Comparison of ENCODE assay signal across 7 cellular contexts in the genomic region with DNA sequence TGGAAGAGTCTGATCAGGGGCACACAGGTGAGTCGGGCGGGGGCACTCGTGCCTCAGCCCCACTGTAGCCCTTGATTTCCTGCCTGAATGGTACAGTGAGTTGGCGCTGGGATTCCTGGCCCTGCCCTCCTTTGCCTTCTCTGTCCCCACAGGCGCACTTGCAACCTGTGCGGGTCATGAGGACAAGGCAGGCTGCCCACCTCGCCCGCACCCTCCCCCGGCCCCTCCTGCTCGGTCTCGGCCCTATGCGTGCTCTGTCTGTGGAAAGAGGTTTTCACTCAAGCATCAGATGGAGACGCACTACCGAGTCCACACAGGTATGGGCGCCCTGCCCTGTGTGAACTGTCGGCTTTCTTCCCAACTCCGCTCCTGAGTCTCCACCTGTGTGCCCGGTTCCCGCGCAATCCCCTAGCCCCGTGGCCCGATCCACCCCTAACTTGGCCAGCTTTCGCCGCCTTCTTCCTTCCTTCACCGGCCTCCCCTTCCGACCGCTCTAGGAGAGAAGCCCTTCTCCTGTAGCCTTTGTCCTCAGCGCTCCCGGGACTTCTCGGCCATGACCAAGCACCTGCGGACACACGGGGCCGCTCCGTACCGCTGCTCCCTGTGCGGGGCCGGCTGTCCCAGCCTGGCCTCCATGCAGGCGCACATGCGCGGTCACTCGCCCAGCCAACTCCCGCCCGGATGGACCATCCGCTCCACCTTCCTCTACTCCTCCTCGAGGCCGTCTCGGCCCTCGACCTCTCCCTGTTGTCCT. TPM values are rescaled to one million over a fixed set of nuclear protein-coding genes. Genes with fewer than 3 reads are reported as not detected.
A peak's percentile ranks its signal among the peaks of the same experiment; 100 is the strongest.
DNase-seq lines count a peak whose midpoint lies in the region; ATAC-seq and TF ChIP-seq lines count a peak whose summit lies in the region.

No MANE protein-coding gene starts in this region.

- peak overlapping the region; percentile 72 for H3K4me3 ChIP-seq in IMR-90 (ENCODE audit: insufficient read depth, low read depth, low read length)

- peak overlapping the region; percentile 59 for H3K27ac ChIP-seq in IMR-90 (ENCODE audit: insufficient read depth, low read length)

- H3K79me1 ChIP-seq in IMR-90 (ENCODE audit: low read depth in 1 of 2, low read length in 2 of 2), result peaks cover 4 to 31% of the 10 kb centered on the region in 2 experiments; a peak in 2 of 4 replicates

- H3K56ac ChIP-seq in IMR-90 (ENCODE audit: extremely low read depth, insufficient read depth, low read length), result no peak overlapping the region; the same call in 1 of the 2 replicates

- POLR2A ChIA-PET in IMR-90 (lab: Charles Lee; ENCODE audit: unreplicated experiment), result no interaction called here

- TF ChIP-seq CTCF in IMR-90 (conservative IDR thresholded peaks at IDR 0.05; ENCODE audit: low read depth, low read length), result no peak
- TF ChIP-seq CTCF in progenitor cell of endocrine pancreas (IDR thresholded peaks at IDR 0.05; ENCODE audit: unreplicated experiment), result no peak

- H3K4me2 ChIP-seq in IMR-90 (ENCODE audit: low read depth, low read length), result peak overlapping the region; percentile 75

- peak overlapping the region; percentile 84 for H2AK9ac ChIP-seq in IMR-90 (replicated peaks; ENCODE audit: low read depth, low read length, poor library complexity)

- no peaks in the 10 kb centered on the region; the same call in 1 of the 2 replicates for H3K9me1 ChIP-seq in IMR-90 (ENCODE audit: insufficient read depth, low read length)

- peak overlapping the region; percentile 82 for H3K4me3 Mint-ChIP-seq in progenitor cell of endocrine pancreas (ENCODE audit: low read depth)

- peaks cover 21% of the 10 kb centered on the region for H3K4me1 Mint-ChIP-seq in progenitor cell of endocrine pancreas (ENCODE audit: low read depth)

- in situ Hi-C loops in IMR-90 (cut with MboI; ENCODE audit: low sequenced_read_pairs), result loop anchor here (5.0 kb wide), 1 partner anchor 169 kb away; a partner anchor contains a TSS

- no peak for TF ChIP-seq RAD21 in IMR-90 (IDR thresholded peaks at IDR 0.05; ENCODE audit: low read length)

- BruUV-seq in IMR-90 (replicated peaks; lab: Mats Ljungman, UMichigan), result no TSS peak

- ATAC-seq in IMR-90 (ENCODE audit: low read depth) (peak; percentile 22), left ventricle myocardium superior (peak; percentile 55), HG03196 (IDR thresholded peaks at IDR 0.05; ENCODE audit: unreplicated experiment) (no peak)
- no peak for ATAC-seq in activated naive CD4-positive, alpha-beta T cell treated with anti-CD3 and anti-CD28 coated beads, Interleukin-2, amount 50 U/mL, for 72 hours

- H4K91ac ChIP-seq in IMR-90 (ENCODE audit: insufficient read depth, low read depth, low read length), result peak overlapping the region; percentile 74; the same call in 1 of the 2 replicates

- H2AFZ ChIP-seq in IMR-90 (replicated peaks; ENCODE audit: low read length, poor library complexity), result peak overlapping the region; percentile 99

- no peaks in the 10 kb centered on the region for H3K9me3 ChIP-seq in IMR-90 (ENCODE audit: control insufficient read depth, insufficient read depth, low read length)

- intact Hi-C loops in IMR-90 (cut with micrococcal nuclease), result loop anchor here (2.0 kb wide), 2 partner anchors 29 to 71 kb away; a partner anchor contains a TSS
- intact Hi-C loops in left ventricle myocardium superior (cut with micrococcal nuclease), result no loop called here

- H2AK5ac ChIP-seq in IMR-90 (ENCODE audit: low read depth, low read length), result peak overlapping the region; percentile 68

- H3K23ac ChIP-seq in IMR-90 (ENCODE audit: low read depth, low read length), result peak overlapping the region; percentile 55

- peak overlapping the region; percentile 57 for H3K9ac ChIP-seq in IMR-90 (ENCODE audit: low read depth, low read length)

- H4K8ac ChIP-seq in IMR-90 (ENCODE audit: low read depth in 2 of 2, low read length in 2 of 2), result peak overlapping the region; percentile 73 to 87

- H3K27me3 ChIP-seq in IMR-90 (ENCODE audit: control insufficient read depth, insufficient read depth, low read length), result no peaks in the 10 kb centered on the region

- H4K5ac ChIP-seq in IMR-90 (ENCODE audit: low read depth, low read length), result peak overlapping the region; percentile 43

- H3K36me3 ChIP-seq in IMR-90 (ENCODE audit: control insufficient read depth, insufficient read depth, low read length), result peaks cover 6% of the 10 kb centered on the region; the same call in 1 of the 2 replicates

- H3K27me3 Mint-ChIP-seq in progenitor cell of endocrine pancreas, result no peaks in the 10 kb centered on the region

- no peak overlapping the region for H2BK20ac ChIP-seq in IMR-90 (ENCODE audit: low read depth, low read length)

- H2BK120ac ChIP-seq in IMR-90 (ENCODE audit: low read depth, low read length), result peak overlapping the region; percentile 12

- H3K4ac ChIP-seq in IMR-90 (ENCODE audit: low read depth, low read length), result peak overlapping the region; percentile 91

- CTCF ChIA-PET in IMR-90 (lab: Yijun Ruan, JAX), result no interaction called here

- peaks cover 14% of the 10 kb centered on the region for H3K4me1 ChIP-seq in IMR-90 (ENCODE audit: control insufficient read depth, insufficient read depth, low read length)

- H3K36me3 Mint-ChIP-seq in activated naive CD4-positive, alpha-beta T cell treated with anti-CD3 and anti-CD28 coated beads, Interleukin-2, amount 50 U/mL, for 72 hours, result peaks cover 39% of the 10 kb centered on the region in 2 donors
- H3K36me3 Mint-ChIP-seq in progenitor cell of endocrine pancreas (ENCODE audit: insufficient read depth), result peaks cover 1% of the 10 kb centered on the region

- H2BK15ac ChIP-seq in IMR-90 (ENCODE audit: low read depth, low read length), result no peak overlapping the region; the same call in 2 of the 3 replicates

- DNase-seq in IMR-90 (peak; percentile 30), left ventricle myocardium superior (peak; percentile 83), progenitor cell of endocrine pancreas (ENCODE audit: low spot score, unreplicated experiment) (peak; percentile 50), superior temporal gyrus (ENCODE audit: extremely low spot score) (no peak)
- no peak for DNase-seq in activated naive CD4-positive, alpha-beta T cell treated with anti-CD3 and anti-CD28 coated beads, Interleukin-2, amount 50 U/mL, for 72 hours (ENCODE audit: low spot score in 2 of 2)

- H3K9me3 Mint-ChIP-seq in activated naive CD4-positive, alpha-beta T cell treated with anti-CD3 and anti-CD28 coated beads, Interleukin-2, amount 50 U/mL, for 72 hours, result peaks cover 0 to 4% of the 10 kb centered on the region in 2 donors
- H3K9me3 Mint-ChIP-seq in progenitor cell of endocrine pancreas (ENCODE audit: low read depth), result no peaks in the 10 kb centered on the region

- 8% methylated on average over 37 of the region's 48 CpGs; no CpG with 5 or more reads in 1 of the 2 experiments for WGBS in IMR-90 (ENCODE audit: extremely low coverage in 2 of 2, insufficient read length in 1 of 2), 2 experiments

- H3K27ac Mint-ChIP-seq in activated naive CD4-positive, alpha-beta T cell treated with anti-CD3 and anti-CD28 coated beads, Interleukin-2, amount 50 U/mL, for 72 hours, result peak overlapping the region; percentile 93 to 97
- H3K27ac Mint-ChIP-seq in progenitor cell of endocrine pancreas, result peak overlapping the region; percentile 97

- peaks cover 16% of the 10 kb centered on the region for H4K20me1 ChIP-seq in IMR-90 (ENCODE audit: insufficient read depth, low read length)

- H3K14ac ChIP-seq in IMR-90 (replicated peaks; ENCODE audit: low read depth, low read length), result peak overlapping the region; percentile 81; the same call in 1 of the 2 replicates

- peak overlapping the region; percentile 32 for H2BK5ac ChIP-seq in IMR-90 (ENCODE audit: low read depth, low read length, poor library complexity, severe bottlenecking)

- dilution Hi-C loops in IMR-90 (cut with HindIII; ENCODE audit: low sequenced_read_pairs, unreplicated experiment), result no loop called here

- H3K18ac ChIP-seq in IMR-90 (ENCODE audit: low read depth, low read length), result no peak overlapping the region

- peak; percentile 23 for TF ChIP-seq POLR2A in GM15510 (IDR thresholded peaks at IDR 0.05; ENCODE audit: borderline replicate concordance, extremely low read depth, insufficient read length)
- TF ChIP-seq POLR2A in IMR-90 (IDR thresholded peaks at IDR 0.05; ENCODE audit: low read depth, low read length), result no peak

RNA-seq across cellular contexts. Expression of a gene that starts 1.6 kb away (rescaled TPM):
- total RNA-seq in IMR-90 (2012; rRNA removed) (1.9 and 3.0 TPM in 2 replicates), left ventricle myocardium superior (15.8 TPM), progenitor cell of endocrine pancreas (65.0 and 70.2 TPM in 2 replicates)
- polyA plus RNA-seq in IMR-90 (2012; rRNA removed), result 27.5 and 30.7 TPM in 2 replicates
- 20.2 and 28.0 TPM in 2 replicates for polyA plus RNA-seq in IMR-90 (2012; cell fraction: cytosol; rRNA removed)
- polyA plus RNA-seq in IMR-90 (2012; cell fraction: nucleus; rRNA removed; ENCODE audit: low replicate concordance), result 163 and 263 TPM in 2 replicates
- 100 to 1,000 TPM in 1 of 2 donors, 10 to 100 TPM in 1; 54.6 to 200 TPM for total RNA-seq in activated naive CD4-positive, alpha-beta T cell treated with anti-CD3 and anti-CD28 coated beads, Interleukin-2, amount 50 U/mL, for 72 hours

RNA-seq across cellular contexts. Expression of a gene that starts 11.8 kb away (rescaled TPM):
- total RNA-seq in IMR-90 (2012; rRNA removed), result not detected in 2 replicates
- polyA plus RNA-seq in IMR-90 (2012; rRNA removed), result not detected in 2 replicates
- polyA plus RNA-seq in IMR-90 (2012; cell fraction: cytosol; rRNA removed), result not detected in 2 replicates
- not detected in 2 replicates for polyA plus RNA-seq in IMR-90 (2012; cell fraction: nucleus; rRNA removed; ENCODE audit: low replicate concordance)
- 100 to 1,000 TPM; 181 to 198 TPM for total RNA-seq in activated naive CD4-positive, alpha-beta T cell treated with anti-CD3 and anti-CD28 coated beads, Interleukin-2, amount 50 U/mL, for 72 hours
- not detected for total RNA-seq in left ventricle myocardium superior
- not detected in 2 replicates for total RNA-seq in progenitor cell of endocrine pancreas

RNA-seq across cellular contexts. Expression of a gene that starts 26.1 kb away (rescaled TPM):
- total RNA-seq in IMR-90 (2012; rRNA removed) (0.72 and 2.8 TPM in 2 replicates), left ventricle myocardium superior (3.2 TPM), progenitor cell of endocrine pancreas (5.1 TPM in 2 replicates)
- 2.7 and 3.8 TPM in 2 replicates for polyA plus RNA-seq in IMR-90 (2012; rRNA removed)
- 3.1 and 4.5 TPM in 2 replicates for polyA plus RNA-seq in IMR-90 (2012; cell fraction: cytosol; rRNA removed)
- polyA plus RNA-seq in IMR-90 (2012; cell fraction: nucleus; rRNA removed; ENCODE audit: low replicate concordance), result 2.2 and 6.4 TPM in 2 replicates
- total RNA-seq in activated naive CD4-positive, alpha-beta T cell treated with anti-CD3 and anti-CD28 coated beads, Interleukin-2, amount 50 U/mL, for 72 hours, result 100 to 1,000 TPM in 1 of 2 donors, 10 to 100 TPM in 1; 74.6 to 245 TPM

RNA-seq across cellular contexts. Expression of a gene that starts 29.1 kb away (rescaled TPM):
- total RNA-seq in IMR-90 (2012; rRNA removed), result 6.1 and 8.1 TPM in 2 replicates
- 15.0 and 15.6 TPM in 2 replicates for polyA plus RNA-seq in IMR-90 (2012; rRNA removed)
- 10.4 and 13.4 TPM in 2 replicates for polyA plus RNA-seq in IMR-90 (2012; cell fraction: cytosol; rRNA removed)
- polyA plus RNA-seq in IMR-90 (2012; cell fraction: nucleus; rRNA removed; ENCODE audit: low replicate concordance), result 55.1 and 76.6 TPM in 2 replicates
- 10 to 100 TPM; 33.8 to 69.0 TPM for total RNA-seq in activated naive CD4-positive, alpha-beta T cell treated with anti-CD3 and anti-CD28 coated beads, Interleukin-2, amount 50 U/mL, for 72 hours
- total RNA-seq in left ventricle myocardium superior, result 18.4 TPM
- 35.5 and 37.4 TPM in 2 replicates for total RNA-seq in progenitor cell of endocrine pancreas

RNA-seq across cellular contexts. Expression of a gene that starts 29.3 kb away (rescaled TPM):
- total RNA-seq in IMR-90 (2012; rRNA removed) (8.6 and 9.0 TPM in 2 replicates), left ventricle myocardium superior (41.3 TPM), progenitor cell of endocrine pancreas (81.4 and 83.8 TPM in 2 replicates)
- 47.0 and 59.1 TPM in 2 replicates for polyA plus RNA-seq in IMR-90 (2012; rRNA removed)
- 37.3 and 47.2 TPM in 2 replicates for polyA plus RNA-seq in IMR-90 (2012; cell fraction: cytosol; rRNA removed)
- 8.1 and 11.5 TPM in 2 replicates for polyA plus RNA-seq in IMR-90 (2012; cell fraction: nucleus; rRNA removed; ENCODE audit: low replicate concordance)
- 10 to 100 TPM; 43.2 to 49.4 TPM for total RNA-seq in activated naive CD4-positive, alpha-beta T cell treated with anti-CD3 and anti-CD28 coated beads, Interleukin-2, amount 50 U/mL, for 72 hours

Comparison
In these comparisons a context has a peak if more than half of its experiments do, and no peak if none do; other contexts are left out.
1. ATAC-seq: peak in IMR-90 (single experiment) and left ventricle myocardium superior (single experiment); none in activated naive CD4-positive, alpha-beta T cell treated with anti-CD3 and anti-CD28 coated beads, Interleukin-2, amount 50 U/mL, for 72 hours (0 of 2) and HG03196 (single experiment).
2. DNase-seq: peak in IMR-90 (single experiment), left ventricle myocardium superior (single experiment) and progenitor cell of endocrine pancreas (single experiment); none in activated naive CD4-positive, alpha-beta T cell treated with anti-CD3 and anti-CD28 coated beads, Interleukin-2, amount 50 U/mL, for 72 hours (0 of 2) and superior temporal gyrus (single experiment).
3. RNA of a gene that starts 11.8 kb away (total RNA-seq): 181 to 198 TPM in activated naive CD4-positive, alpha-beta T cell treated with anti-CD3 and anti-CD28 coated beads, Interleukin-2, amount 50 U/mL, for 72 hours; not detected in progenitor cell of endocrine pancreas, not detected in IMR-90 and not detected in left ventricle myocardium superior (single experiment); every median in the first group is over 100 times any median in the second.
4. RNA of a gene that starts 26.1 kb away (total RNA-seq): 74.6 to 245 TPM in activated naive CD4-positive, alpha-beta T cell treated with anti-CD3 and anti-CD28 coated beads, Interleukin-2, amount 50 U/mL, for 72 hours; 5.1 TPM in progenitor cell of endocrine pancreas, 3.2 TPM in left ventricle myocardium superior (single experiment) and 0.72 to 2.8 TPM in IMR-90; every median in the first group is over 10 times any median in the second.